In the genomic region with DNA sequence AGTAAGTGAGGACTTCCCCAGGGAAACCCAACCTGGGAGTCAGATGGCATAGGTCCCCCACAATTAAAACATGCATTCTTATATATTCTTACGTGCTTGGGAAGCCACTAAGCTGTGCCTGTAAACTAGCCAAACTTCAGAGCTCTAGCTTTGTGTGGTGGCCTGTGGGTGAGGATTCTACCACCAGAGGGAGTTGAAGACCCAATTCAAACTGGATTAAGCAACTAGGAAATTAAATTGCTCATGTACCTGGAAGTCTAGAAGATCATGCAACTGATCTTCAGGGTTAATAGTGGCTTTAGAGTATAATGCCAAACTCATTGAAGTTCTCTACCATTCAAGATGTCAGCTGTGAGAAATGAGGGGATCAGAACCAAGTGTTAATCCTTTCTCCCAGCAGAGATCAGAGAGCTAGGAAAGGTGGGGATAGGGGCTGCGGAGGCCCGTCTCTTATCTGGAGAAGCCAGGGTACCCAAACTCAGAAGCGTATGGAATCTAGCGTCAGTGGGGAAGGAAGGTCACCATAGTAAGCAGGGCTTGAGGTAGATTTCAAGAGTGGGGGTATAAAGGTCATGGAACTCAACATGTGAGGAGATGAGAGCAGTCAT, we compare ENCODE assay signal across 8 cellular contexts.
DNase-seq lines count a peak whose midpoint lies in the region; ATAC-seq and TF ChIP-seq lines count a peak whose summit lies in the region.

No MANE protein-coding gene starts in this region.

- DNase-seq in HS-27A (ENCODE audit: low read depth) (peak; percentile 4), RWPE1 (ENCODE audit: low spot score) (peak; percentile 16), foreskin fibroblast (peak; percentile 8 to 56), skeletal muscle cell (ENCODE audit: low read depth) (peak; percentile 7)
- no peak for DNase-seq in stimulated activated naive CD8-positive, alpha-beta T cell treated with anti-CD3 and anti-CD28 coated beads, Interleukin-15, amount 100 ng/mL, for 72 hours

- H3K79me2 ChIP-seq in DOHH2 (ENCODE audit: control insufficient read depth, low read length), result no peaks in the 10 kb centered on the region

- no peaks in the 10 kb centered on the region for H3F3A ChIP-seq in DOHH2 (ENCODE audit: control insufficient read depth, insufficient read depth)

- no peak overlapping the region for H3K27ac ChIP-seq in DOHH2 (ENCODE audit: low read depth, low read length)
- no peak overlapping the region for H3K27ac ChIP-seq in RWPE1

- H3K27me3 ChIP-seq in DOHH2 (ENCODE audit: control insufficient read depth, low read length), result no peaks in the 10 kb centered on the region; the same call in 1 of the 2 replicates

- H3K9me3 ChIP-seq in DOHH2 (ENCODE audit: control insufficient read depth, insufficient read depth, low read length), result no peaks in the 10 kb centered on the region

- TF ChIP-seq CTCF in DOHH2 (IDR thresholded peaks at IDR 0.05; ENCODE audit: low read depth, low read length, poor library complexity, severe bottlenecking) (peak; percentile 67), RWPE1 (conservative IDR thresholded peaks at IDR 0.05; ENCODE audit: low read depth) (peak; percentile 62), foreskin fibroblast (IDR thresholded peaks at IDR 0.05; ENCODE audit: low read depth, low read length) (peak; percentile 83)

- H3K27ac Mint-ChIP-seq in stimulated activated naive CD8-positive, alpha-beta T cell treated with anti-CD3 and anti-CD28 coated beads, Interleukin-15, amount 100 ng/mL, for 72 hours, result no peak overlapping the region

- H3K4me1 ChIP-seq in DOHH2 (ENCODE audit: control insufficient read depth, low read length), result no peaks in the 10 kb centered on the region

- no peak overlapping the region for H3K4me3 Mint-ChIP-seq in stimulated activated naive CD8-positive, alpha-beta T cell treated with anti-CD3 and anti-CD28 coated beads, Interleukin-15, amount 100 ng/mL, for 72 hours

- no peak overlapping the region for H3K4me3 ChIP-seq in DOHH2 (ENCODE audit: low read length)
- no peak overlapping the region for H3K4me3 ChIP-seq in foreskin fibroblast (ENCODE audit: low read depth in 1 of 2, low read length in 2 of 2)
- no peak overlapping the region for H3K4me3 ChIP-seq in skeletal muscle cell (ENCODE audit: low read depth, low read length)

- H3K4me1 Mint-ChIP-seq in stimulated activated naive CD8-positive, alpha-beta T cell treated with anti-CD3 and anti-CD28 coated beads, Interleukin-15, amount 100 ng/mL, for 72 hours, result no peaks in the 10 kb centered on the region

- H3K9me3 Mint-ChIP-seq in stimulated activated naive CD8-positive, alpha-beta T cell treated with anti-CD3 and anti-CD28 coated beads, Interleukin-15, amount 100 ng/mL, for 72 hours, result no peaks in the 10 kb centered on the region

- H3K36me3 ChIP-seq in DOHH2 (ENCODE audit: control insufficient read depth, low read length), result no peaks in the 10 kb centered on the region

- H3K4me2 ChIP-seq in DOHH2 (ENCODE audit: low read length), result no peak overlapping the region

- H3K9me2 ChIP-seq in DOHH2 (replicated peaks; ENCODE audit: control insufficient read depth, low read length), result no peaks in the 10 kb centered on the region

- CTCF ChIA-PET in RWPE1 (lab: Yijun Ruan, JAX), result interaction anchor here (0.5 to 1.3 kb wide), 11 partner anchors 9 to 1492 kb away, joined by 3 to 5 read pairs (median 4); no protein-coding TSS in a partner anchor

- no peak for ATAC-seq in GM21390 (IDR thresholded peaks at IDR 0.05; ENCODE audit: unreplicated experiment)
- ATAC-seq in HG02678 (IDR thresholded peaks at IDR 0.05; ENCODE audit: unreplicated experiment), result no peak
- no peak for ATAC-seq in stimulated activated naive CD8-positive, alpha-beta T cell treated with anti-CD3 and anti-CD28 coated beads, Interleukin-15, amount 100 ng/mL, for 72 hours

- H4K20me1 ChIP-seq in DOHH2 (ENCODE audit: control insufficient read depth, insufficient read depth, low read depth, low read length), result no peaks in the 10 kb centered on the region

- POLR2A ChIA-PET in RWPE1 (lab: Yijun Ruan, JAX; ENCODE audit: low non-redundant PET), result no interaction called here

- H3K27me3 Mint-ChIP-seq in stimulated activated naive CD8-positive, alpha-beta T cell treated with anti-CD3 and anti-CD28 coated beads, Interleukin-15, amount 100 ng/mL, for 72 hours, result peaks cover 6% of the 10 kb centered on the region

Comparison
In these comparisons a context has a peak if more than half of its experiments do, and no peak if none do; other contexts are left out.
1. DNase-seq: peak in HS-27A (single experiment), RWPE1 (single experiment), foreskin fibroblast (2 of 2) and skeletal muscle cell (single experiment); none in stimulated activated naive CD8-positive, alpha-beta T cell treated with anti-CD3 and anti-CD28 coated beads, Interleukin-15, amount 100 ng/mL, for 72 hours (0 of 2).
2. Peak in every context shown above with its lines, with median percentiles within 50 percentile points of each other: CTCF ChIP-seq.